ENCODE assay signal across 18 cellular contexts in genomic region chr13:102817241-102817640, GRCh38. TPM values are rescaled to one million over a fixed set of nuclear protein-coding genes. Genes with fewer than 3 reads are reported as not detected.
DNase-seq lines count a peak whose midpoint lies in the region; ATAC-seq, FAIRE-seq and TF ChIP-seq lines count a peak whose summit lies in the region.
"Had no signal": no experiment of that assay in that cellular context is flagged by ENCODE, and none has a peak within 500 bp of the region (broad histone marks: within the 10 kb centered on the region; RNA-seq: fewer than 3 reads in every experiment).

No MANE protein-coding gene starts in this region.

- no peaks in the 10 kb centered on the region for H3K9me3 Mint-ChIP-seq in astrocyte (ENCODE audit: unreplicated experiment)

- H3K36me3 ChIP-seq in astrocyte (ENCODE audit: insufficient read depth, low read length) (peaks cover 7% of the 10 kb centered on the region), mesenchymal stem cell (ENCODE audit: control insufficient read depth in 1 of 2, insufficient read depth in 2 of 2, low read depth in 1 of 2, low read length in 2 of 2) (peaks cover 3 to 58% of the 10 kb centered on the region in 2 experiments), trophoblast cell (ENCODE audit: control insufficient read depth in 1 of 2, insufficient read depth in 2 of 2, low read length in 2 of 2) (peaks cover 0 to 2% of the 10 kb centered on the region in 2 experiments), heart right ventricle (peaks cover 0 to 78% (median 15%) of the 10 kb centered on the region in 9 donors)

- H2BK5ac ChIP-seq in mesenchymal stem cell (ENCODE audit: low read depth, low read length, poor library complexity, severe bottlenecking): peak overlapping the region; percentile 62
- H2BK5ac ChIP-seq in trophoblast cell (ENCODE audit: low read depth, low read length, poor library complexity): no peak overlapping the region

- peaks cover 3% of the 10 kb centered on the region for H4K20me1 ChIP-seq in astrocyte (ENCODE audit: insufficient read depth, low read length)

- peak overlapping the region; percentile 83 for H2AK5ac ChIP-seq in mesenchymal stem cell (ENCODE audit: low read length, severe bottlenecking)
- H2AK5ac ChIP-seq in trophoblast cell (ENCODE audit: low read length): no peak overlapping the region

- H3K14ac ChIP-seq in mesenchymal stem cell (ENCODE audit: low read length in 2 of 2) (no peak overlapping the region), trophoblast cell (ENCODE audit: low read length) (no peak overlapping the region)

- H3K79me2 ChIP-seq in astrocyte (ENCODE audit: insufficient read depth, low read length) (peaks cover 46% of the 10 kb centered on the region), trophoblast cell (ENCODE audit: control insufficient read depth, insufficient read depth, low read length, poor library complexity) (no peaks in the 10 kb centered on the region)

- H2BK12ac ChIP-seq in mesenchymal stem cell (ENCODE audit: low read length in 2 of 2): no peak overlapping the region
- H2BK12ac ChIP-seq in trophoblast cell (ENCODE audit: low read length): no peak overlapping the region

- H3K27me3 ChIP-seq in astrocyte (ENCODE audit: insufficient read depth, low read length) (no peaks in the 10 kb centered on the region), mesenchymal stem cell (ENCODE audit: control insufficient read depth in 1 of 2, insufficient read depth in 1 of 2, low read length in 2 of 2) (no peaks in the 10 kb centered on the region), trophoblast cell (ENCODE audit: insufficient read depth, low read length) (no peaks in the 10 kb centered on the region), heart right ventricle (no peaks in the 10 kb centered on the region)
- H3K27me3 ChIP-seq: BE2C had no signal

- H3K27me3 Mint-ChIP-seq in astrocyte (ENCODE audit: low read depth, unreplicated experiment): no peaks in the 10 kb centered on the region
- H3K27me3 Mint-ChIP-seq: CD4-positive, CD25-positive, alpha-beta regulatory T cell had no signal

- 100% methylated on average over 1 of the region's 1 CpG for WGBS in mesenchymal stem cell
- no CpG with 5 or more reads among the region's 1 CpG for WGBS in trophoblast cell (ENCODE audit: extremely low coverage, insufficient coverage, insufficient read length)
- 63 to 68% methylated on average over 1 of the region's 1 CpG for WGBS in heart right ventricle, 2 donors

- H3K27ac ChIP-seq in astrocyte (ENCODE audit: low read depth, low read length) (no peak overlapping the region), mesenchymal stem cell (ENCODE audit: low read length, poor library complexity, severe bottlenecking) (peak overlapping the region; percentile 100), trophoblast cell (ENCODE audit: low read depth, low read length) (peak overlapping the region; percentile 16), heart right ventricle (no peak overlapping the region)

- no peak overlapping the region for H4K91ac ChIP-seq in mesenchymal stem cell (ENCODE audit: low read length)
- no peak overlapping the region for H4K91ac ChIP-seq in trophoblast cell (ENCODE audit: low read depth, low read length)

- H4K8ac ChIP-seq in mesenchymal stem cell (ENCODE audit: low read length) (no peak overlapping the region), trophoblast cell (ENCODE audit: low read depth, low read length) (no peak overlapping the region)

- H3K4me2 ChIP-seq in astrocyte (ENCODE audit: low read length): no peak overlapping the region
- no peak overlapping the region for H3K4me2 ChIP-seq in mesenchymal stem cell (ENCODE audit: low read length, poor library complexity, severe bottlenecking)
- H3K4me2 ChIP-seq in trophoblast cell (ENCODE audit: low read length): no peak overlapping the region

- H3K36me3 Mint-ChIP-seq in astrocyte (ENCODE audit: low read depth, unreplicated experiment): peaks cover 4% of the 10 kb centered on the region

- no peak for DNase-seq in H54 (ENCODE audit: insufficient read length, low spot score)
- no peak for DNase-seq in astrocyte (ENCODE audit: low read depth)
- DNase-seq in mesenchymal stem cell: no peak
- DNase-seq in trophoblast cell: no peak
- DNase-seq in heart right ventricle: no peak
- DNase-seq: BE2C; C1 segment of cervical spinal cord; Caco-2; CD4-positive, CD25-positive, alpha-beta regulatory T cell; GDM1; IMR-90 had no signal

- intact Hi-C loops in heart right ventricle (cut with DNase I): no loop called here

- H3K27ac Mint-ChIP-seq in astrocyte (ENCODE audit: unreplicated experiment): peak overlapping the region; percentile 47
- H3K27ac Mint-ChIP-seq: CD4-positive, CD25-positive, alpha-beta regulatory T cell had no signal

- H2AFZ ChIP-seq in astrocyte (ENCODE audit: low read depth, low read length): no peak overlapping the region
- H2AFZ ChIP-seq in mesenchymal stem cell (ENCODE audit: low read depth, low read length): no peak overlapping the region
- no peak overlapping the region for H2AFZ ChIP-seq in trophoblast cell (ENCODE audit: insufficient read depth, low read length, poor library complexity)

- H3K9ac ChIP-seq in astrocyte (ENCODE audit: low read length): no peak overlapping the region
- no peak overlapping the region for H3K9ac ChIP-seq in mesenchymal stem cell (ENCODE audit: low read length)
- no peak overlapping the region for H3K9ac ChIP-seq in trophoblast cell (ENCODE audit: low read length)

- H2BK120ac ChIP-seq in mesenchymal stem cell (ENCODE audit: low read depth, low read length): no peak overlapping the region
- H2BK120ac ChIP-seq in trophoblast cell (ENCODE audit: insufficient read depth, low read length, poor library complexity): no peak overlapping the region

- no peak for TF ChIP-seq POLR2A in H54 (IDR thresholded peaks at IDR 0.05; ENCODE audit: low read depth, low read length)

- TF ChIP-seq CTCF in astrocyte (IDR thresholded peaks at IDR 0.05; ENCODE audit: insufficient read depth, low read depth, low read length): no peak
- TF ChIP-seq CTCF in heart right ventricle (IDR thresholded peaks at IDR 0.05): no peak

- H3K9me3 ChIP-seq in astrocyte (ENCODE audit: insufficient read depth, low read depth, low read length) (no peaks in the 10 kb centered on the region), mesenchymal stem cell (ENCODE audit: control insufficient read depth, low read length) (no peaks in the 10 kb centered on the region), trophoblast cell (ENCODE audit: insufficient read depth, low read depth, low read length) (no peaks in the 10 kb centered on the region), heart right ventricle (no peaks in the 10 kb centered on the region)
- H3K9me3 ChIP-seq: BE2C, Caco-2, HAP-1 had no signal

- no peak overlapping the region for H3K4me3 Mint-ChIP-seq in astrocyte (ENCODE audit: unreplicated experiment)
- H3K4me3 Mint-ChIP-seq: CD4-positive, CD25-positive, alpha-beta regulatory T cell had no signal

- H4K12ac ChIP-seq in trophoblast cell (ENCODE audit: low read depth, low read length): no peak overlapping the region

- H3K79me1 ChIP-seq in mesenchymal stem cell (replicated peaks; ENCODE audit: low read length, poor library complexity, severe bottlenecking) (peaks cover 6% of the 10 kb centered on the region), trophoblast cell (ENCODE audit: low read length) (peaks cover 3% of the 10 kb centered on the region)

- H3K4me3 ChIP-seq in astrocyte (ENCODE audit: insufficient read depth, low read depth, low read length) (no peak overlapping the region), mesenchymal stem cell (ENCODE audit: insufficient read depth in 1 of 2, low read depth in 1 of 2, low read length in 2 of 2) (no peak overlapping the region), trophoblast cell (ENCODE audit: low read depth, low read length) (no peak overlapping the region), heart right ventricle (no peak overlapping the region)
- H3K4me3 ChIP-seq: HAP-1, K562 had no signal

- no peak overlapping the region for H3K4ac ChIP-seq in mesenchymal stem cell (ENCODE audit: low read depth in 1 of 2, low read length in 2 of 2)
- no peak overlapping the region for H3K4ac ChIP-seq in trophoblast cell (ENCODE audit: low read depth, low read length)

- FAIRE-seq in H54 (lab: Jason Lieb, UNC) (peak; percentile 87), astrocyte (lab: Jason Lieb, UNC) (peak; percentile 43)
- FAIRE-seq: GM12892, H1, HTR-8/SVneo, K562 had no signal

- peaks cover 33% of the 10 kb centered on the region for H3K4me1 Mint-ChIP-seq in astrocyte (ENCODE audit: low read depth, unreplicated experiment)

- ATAC-seq in heart right ventricle (no peak), GM21447 (IDR thresholded peaks at IDR 0.05; ENCODE audit: unreplicated experiment) (no peak), GM19463 (IDR thresholded peaks at IDR 0.05; ENCODE audit: unreplicated experiment) (no peak)
- ATAC-seq: K562 had no signal

- H3K4me1 ChIP-seq in astrocyte (ENCODE audit: insufficient read depth, low read length): peaks cover 9% of the 10 kb centered on the region
- H3K4me1 ChIP-seq in mesenchymal stem cell (ENCODE audit: control insufficient read depth, insufficient read depth, low read depth, low read length): peaks cover 11% of the 10 kb centered on the region
- peaks cover 0 to 2% of the 10 kb centered on the region in 2 experiments for H3K4me1 ChIP-seq in trophoblast cell (ENCODE audit: control insufficient read depth in 1 of 2, insufficient read depth in 2 of 2, low read length in 2 of 2)
- H3K4me1 ChIP-seq in heart right ventricle: peaks cover 0 to 32% (median 11%) of the 10 kb centered on the region in 9 donors

- H3K18ac ChIP-seq in mesenchymal stem cell (ENCODE audit: low read depth in 1 of 2, low read length in 2 of 2) (no peak overlapping the region), trophoblast cell (ENCODE audit: low read length) (no peak overlapping the region)

- H3K23ac ChIP-seq in mesenchymal stem cell (ENCODE audit: low read length in 2 of 2) (no peak overlapping the region), trophoblast cell (ENCODE audit: low read length) (no peak overlapping the region)

- no peak overlapping the region for H2BK15ac ChIP-seq in mesenchymal stem cell (ENCODE audit: low read depth, poor library complexity, severe bottlenecking)

RNA-seq across cellular contexts. Expression of gene BIVM, which starts 18.3 kb away (rescaled TPM):
- 13.3 and 18.7 TPM in 2 replicates for total RNA-seq in astrocyte
- polyA plus RNA-seq in mesenchymal stem cell (2013, experiment 1 of 2): 12.7 TPM
- 12.8 TPM for polyA plus RNA-seq in mesenchymal stem cell (2013, experiment 2 of 2)
- polyA plus RNA-seq in trophoblast cell (2013): 9.5 and 9.7 TPM in 2 replicates
- 10 to 100 TPM; 21.1 to 37.3 (median 28.3) TPM for total RNA-seq in heart right ventricle
- polyA plus RNA-seq in heart right ventricle: 10 to 100 TPM in 1 of 2 donors, 1 to 10 TPM in 1; 6.7 to 31.4 TPM

RNA-seq across cellular contexts. Expression of gene POGLUT2, which starts 18.5 kb away (rescaled TPM):
- 15.1 and 16.8 TPM in 2 replicates for total RNA-seq in astrocyte
- 22.4 TPM for polyA plus RNA-seq in mesenchymal stem cell (2013, experiment 1 of 2)
- 22.9 TPM for polyA plus RNA-seq in mesenchymal stem cell (2013, experiment 2 of 2)
- 19.4 and 19.6 TPM in 2 replicates for polyA plus RNA-seq in trophoblast cell (2013)
- total RNA-seq in heart right ventricle: 1 to 10 TPM; 1.9 to 3.6 (median 2.8) TPM
- 1 to 10 TPM; 2.9 to 5.4 TPM for polyA plus RNA-seq in heart right ventricle

RNA-seq across cellular contexts. Expression of gene ERCC5, which starts 28.6 kb away (rescaled TPM):
- total RNA-seq in astrocyte (42.9 and 51.4 TPM in 2 replicates), heart right ventricle (10 to 100 TPM; 26.5 to 37.7 (median 33.4) TPM)
- polyA plus RNA-seq in mesenchymal stem cell (2013, experiment 1 of 2): 38.4 TPM
- 35.9 TPM for polyA plus RNA-seq in mesenchymal stem cell (2013, experiment 2 of 2)
- polyA plus RNA-seq in trophoblast cell (2013): 28.3 and 28.4 TPM in 2 replicates
- 10 to 100 TPM; 18.1 to 59.5 TPM for polyA plus RNA-seq in heart right ventricle

RNA-seq across cellular contexts. Expression of gene TEX30, which starts 43.7 kb away (rescaled TPM):
- total RNA-seq in astrocyte: 5.7 and 5.8 TPM in 2 replicates
- 6.3 TPM for polyA plus RNA-seq in mesenchymal stem cell (2013, experiment 1 of 2)
- polyA plus RNA-seq in mesenchymal stem cell (2013, experiment 2 of 2): 6.3 TPM
- polyA plus RNA-seq in trophoblast cell (2013): 40.9 and 46.0 TPM in 2 replicates
- total RNA-seq in heart right ventricle: 10 to 100 TPM in 2 of 10 donors, 1 to 10 TPM in 8; 3.9 to 12.3 (median 7.6) TPM
- polyA plus RNA-seq in heart right ventricle: 10 to 100 TPM; 12.2 to 12.4 TPM

Comparison
In these comparisons a context has a peak if more than half of its experiments do, and no peak if none do; other contexts are left out.
1. H3K27ac ChIP-seq: peak in mesenchymal stem cell (single experiment) and trophoblast cell (single experiment); none in astrocyte (single experiment) and heart right ventricle (0 of 10).